19 cellular contexts compared by ENCODE assay signal in genomic region chr20:41360831-41361756, GRCh38. TPM values are rescaled to one million over a fixed set of nuclear protein-coding genes. Genes with fewer than 3 reads are reported as not detected.
DNase-seq lines count a peak whose midpoint lies in the region; ATAC-seq lines count a peak whose summit lies in the region.
"Had no signal": no experiment of that assay in that cellular context is flagged by ENCODE, and none has a peak within 500 bp of the region (broad histone marks: within the 10 kb centered on the region; RNA-seq: fewer than 3 reads in every experiment).

No MANE protein-coding gene starts in this region.

- no peak overlapping the region for H2AFZ ChIP-seq in trophoblast cell (ENCODE audit: insufficient read depth, low read length, poor library complexity)

- no peaks in the 10 kb centered on the region for H3K36me3 ChIP-seq in SJCRH30
- H3K36me3 ChIP-seq in trophoblast cell (ENCODE audit: control insufficient read depth in 1 of 2, insufficient read depth in 2 of 2, low read length in 2 of 2), result no peaks in the 10 kb centered on the region

- no peak overlapping the region for H2BK120ac ChIP-seq in trophoblast cell (ENCODE audit: insufficient read depth, low read length, poor library complexity)

- no peak overlapping the region for H4K91ac ChIP-seq in trophoblast cell (ENCODE audit: low read depth, low read length)

- H3K18ac ChIP-seq in trophoblast cell (ENCODE audit: low read length), result no peak overlapping the region

- H3K27me3 ChIP-seq in right cardiac atrium (ENCODE audit: control insufficient read depth, insufficient read depth) (no peaks in the 10 kb centered on the region), SJCRH30 (no peaks in the 10 kb centered on the region), trophoblast cell (ENCODE audit: insufficient read depth, low read length) (peaks cover 17% of the 10 kb centered on the region)

- H3K23ac ChIP-seq in trophoblast cell (ENCODE audit: low read length), result no peak overlapping the region

- no peaks in the 10 kb centered on the region for H3K79me2 ChIP-seq in trophoblast cell (ENCODE audit: control insufficient read depth, insufficient read depth, low read length, poor library complexity)

- no peaks in the 10 kb centered on the region for H3K4me1 ChIP-seq in right cardiac atrium (ENCODE audit: control insufficient read depth, insufficient read depth, low read length)
- H3K4me1 ChIP-seq in SJCRH30, result peaks cover 50% of the 10 kb centered on the region
- peaks cover 0 to 2% of the 10 kb centered on the region in 2 experiments for H3K4me1 ChIP-seq in trophoblast cell (ENCODE audit: control insufficient read depth in 1 of 2, insufficient read depth in 2 of 2, low read length in 2 of 2)

- intact Hi-C loops in right cardiac atrium (cut with DNase I) (loop anchor here in 2 of 4 donors (5.0 kb wide), 1 partner anchor 46 kb away; no protein-coding TSS in a partner anchor), left cardiac atrium (cut with DNase I) (no loop called here)

- no peaks in the 10 kb centered on the region for H3K79me1 ChIP-seq in trophoblast cell (ENCODE audit: low read length)

- H3K4ac ChIP-seq in trophoblast cell (ENCODE audit: low read depth, low read length), result no peak overlapping the region

- H3K9ac ChIP-seq in trophoblast cell (ENCODE audit: low read length), result no peak overlapping the region

- no peak overlapping the region for H4K8ac ChIP-seq in trophoblast cell (ENCODE audit: low read depth, low read length)

- no peak overlapping the region for H2AK5ac ChIP-seq in trophoblast cell (ENCODE audit: low read length)

- ATAC-seq in right cardiac atrium (peak in 1 of 2 donors; percentile 2), left cardiac atrium (no peak), left lobe of liver (peak; percentile 22), GM19035 (IDR thresholded peaks at IDR 0.05; ENCODE audit: unreplicated experiment) (no peak)

- no peak overlapping the region for H3K14ac ChIP-seq in trophoblast cell (ENCODE audit: low read length)

- WGBS in right cardiac atrium, result 90% methylated on average over 22 of the region's 22 CpGs
- no CpG with 5 or more reads among the region's 22 CpGs for WGBS in trophoblast cell (ENCODE audit: extremely low coverage, insufficient coverage, insufficient read length)

- no peak overlapping the region for H3K4me3 ChIP-seq in right cardiac atrium (ENCODE audit: low read length)
- no peak overlapping the region for H3K4me3 ChIP-seq in SJCRH30
- no peak overlapping the region for H3K4me3 ChIP-seq in trophoblast cell (ENCODE audit: low read depth, low read length)

- DNase-seq in right cardiac atrium, result peak in 2 of 3 donors; percentile 48 to 55
- DNase-seq in left cardiac atrium, result no peak
- DNase-seq in SJCRH30, result peak; percentile 74 to 77
- DNase-seq in left lobe of liver (ENCODE audit: low spot score), result no peak
- no peak for DNase-seq in trophoblast cell
- no peak for DNase-seq in NCI-H146 (lab: John Stamatoyannopoulos, UW)
- DNase-seq in kidney glomerular epithelial cell (lab: John Stamatoyannopoulos, UW), result no peak
- DNase-seq: C1 segment of cervical spinal cord, GF-D8, KG1, NCI-H1092, NCI-H2081 treated with DMSO at 0.1 percent for 48 hours, NCI-H510A, NCI-H774, SHP77 treated with DMSO at 0.1 percent for 48 hours had no signal

- H2BK12ac ChIP-seq in trophoblast cell (ENCODE audit: low read length), result no peak overlapping the region

- H3K9me3 ChIP-seq in right cardiac atrium (ENCODE audit: control insufficient read depth, low read length) (no peaks in the 10 kb centered on the region), SJCRH30 (replicated peaks) (no peaks in the 10 kb centered on the region), trophoblast cell (ENCODE audit: insufficient read depth, low read depth, low read length) (no peaks in the 10 kb centered on the region)

- no peak overlapping the region for H2BK5ac ChIP-seq in trophoblast cell (ENCODE audit: low read depth, low read length, poor library complexity)

- H4K12ac ChIP-seq in trophoblast cell (ENCODE audit: low read depth, low read length), result no peak overlapping the region

- peak overlapping the region; percentile 15 for H3K27ac ChIP-seq in right cardiac atrium (ENCODE audit: low read length)
- peak overlapping the region; percentile 18 for H3K27ac ChIP-seq in SJCRH30
- H3K27ac ChIP-seq in trophoblast cell (ENCODE audit: low read depth, low read length), result no peak overlapping the region
- H3K27ac ChIP-seq: HL-60 had no signal

- H3K4me2 ChIP-seq in trophoblast cell (ENCODE audit: low read length), result no peak overlapping the region

RNA-seq across cellular contexts. Expression of gene EMILIN3, which starts 5.5 kb away (rescaled TPM):
- total RNA-seq in right cardiac atrium (1 to 10 TPM; 2.1 to 7.4 (median 5.5) TPM), left cardiac atrium (1 to 10 TPM in 1 of 2 donors, under 1 TPM in 1; 0.44 to 3.4 TPM), left lobe of liver (0.30 TPM)
- 4.3 TPM for polyA plus RNA-seq in right cardiac atrium
- total RNA-seq in SJCRH30 (2014; rRNA removed; shearing (Covaris generic)), result 11.7 and 12.0 TPM in 2 replicates
- 0.34 and 0.37 TPM in 2 replicates for polyA plus RNA-seq in trophoblast cell (2013)
- total RNA-seq: H4, M059J had no signal

RNA-seq across cellular contexts. Expression of gene LPIN3, which starts 20.5 kb away (rescaled TPM):
- total RNA-seq in right cardiac atrium (10 to 100 TPM in 3 of 4 donors, 1 to 10 TPM in 1; 9.3 to 14.8 (median 13.2) TPM), left cardiac atrium (10 to 100 TPM; 12.1 to 12.9 TPM), left lobe of liver (32.2 TPM)
- polyA plus RNA-seq in right cardiac atrium, result 18.2 TPM
- 1.2 and 2.3 TPM in 2 replicates for total RNA-seq in SJCRH30 (2014; rRNA removed; shearing (Covaris generic))
- polyA plus RNA-seq in trophoblast cell (2013), result 6.5 TPM in 2 replicates

RNA-seq across cellular contexts. Expression of gene ZHX3, which starts 43.6 kb away (rescaled TPM):
- total RNA-seq in right cardiac atrium (10 to 100 TPM; 32.5 to 39.7 (median 35.6) TPM), left cardiac atrium (10 to 100 TPM; 32.8 to 34.2 TPM), left lobe of liver (51.4 TPM)
- polyA plus RNA-seq in right cardiac atrium, result 11.6 TPM
- total RNA-seq in SJCRH30 (2014; rRNA removed; shearing (Covaris generic)), result 16.0 and 16.2 TPM in 2 replicates
- polyA plus RNA-seq in trophoblast cell (2013), result 5.3 and 6.3 TPM in 2 replicates

Comparison
In these comparisons a context has a peak if more than half of its experiments do, and no peak if none do; other contexts are left out.
1. DNase-seq: peak in right cardiac atrium (2 of 3) and SJCRH30 (2 of 2); none in left cardiac atrium (single experiment), left lobe of liver (single experiment), trophoblast cell (0 of 2), NCI-H146 (single experiment) and kidney glomerular epithelial cell (single experiment).